In genomic region chr7:104572554-104572953, GRCh38 we compare ENCODE assay signal across 33 cellular contexts.
"Had no signal": no experiment of that assay in that cellular context is flagged by ENCODE, and none has a peak within 500 bp of the region (broad histone marks: within the 10 kb centered on the region; RNA-seq: fewer than 3 reads in every experiment).

No MANE protein-coding gene starts in this region.

- H3K27me3 ChIP-seq: adrenal gland, body of pancreas, brain microvascular endothelial cell had no signal

- DNase-seq: activated B cell treated with CpG ODN at 0.5 μM for 24 hours; activated CD4-positive, alpha-beta memory T cell treated with anti-CD3 and anti-CD28 coated beads for 36 hours; activated CD4-positive, alpha-beta T cell treated with anti-CD3 and anti-CD28 coated beads for 4 hours; activated CD4-positive, alpha-beta T cell treated with anti-CD3 and anti-CD28 coated beads, Interleukin-2, amount 10 ng/mL, durations not matched to agents 24 days and 14 days; activated CD4-positive, alpha-beta T cell treated with anti-CD3 and anti-CD28 coated beads, Interleukin-2, amount 50 U/mL, for 1 hour; activated CD4-positive, alpha-beta T cell treated with anti-CD3 and anti-CD28 coated beads, Interleukin-2, amount 50 U/mL, for 4 hours; activated CD4-positive, CD25-positive, alpha-beta regulatory T cell treated with anti-CD3 and anti-CD28 coated beads, Interleukin-2, amount 50 U/mL, for 72 hours; activated CD8-positive, alpha-beta memory T cell treated with anti-CD3 and anti-CD28 coated beads, Interleukin-2, amount 50 U/mL, for 4 hours; activated CD8-positive, alpha-beta T cell treated with anti-CD3 and anti-CD28 coated beads for 36 hours; activated effector memory CD4-positive, alpha-beta T cell treated with anti-CD3 and anti-CD28 coated beads, Interleukin-2, amount 50 U/mL, for 16 hours; activated gamma-delta T cell treated with Interleukin-2 at 50 U/mL for 16 hours; activated naive CD4-positive, alpha-beta T cell; activated naive CD4-positive, alpha-beta T cell treated with anti-CD3 and anti-CD28 coated beads for 36 hours; activated naive CD4-positive, alpha-beta T cell treated with anti-CD3 and anti-CD28 coated beads, Interleukin-2, amount 50 U/mL, for 16 hours; activated naive CD8-positive, alpha-beta T cell treated with anti-CD3 and anti-CD28 coated beads for 36 hours; activated T-cell treated with anti-CD3 and anti-CD28 coated beads for 4 hours; activated T-cell treated with anti-CD3 and anti-CD28 coated beads, Interleukin-2, amount 50 U/mL, for 1 hour; activated T-cell treated with anti-CD3 and anti-CD28 coated beads, Interleukin-2, amount 50 U/mL, for 4 hours; activated T-cell treated with anti-CD3 and anti-CD28 coated beads, Interleukin-2, amount 50 U/mL, for 72 hours; adrenal gland; amniotic stem cell; aorta; body of pancreas; brain microvascular endothelial cell; central memory CD4-positive, alpha-beta T cell; T-helper 2 cell; T-helper 9 cell had no signal

- H3K4me3 ChIP-seq: adrenal gland, body of pancreas, breast epithelium had no signal

- H3K9me3 ChIP-seq: adrenal gland, body of pancreas, breast epithelium had no signal

- ATAC-seq: activated CD8-positive, alpha-beta T cell treated with anti-CD3 and anti-CD28 coated beads for 36 hours; activated naive CD4-positive, alpha-beta T cell treated with anti-CD3 and anti-CD28 coated beads, Interleukin-2, amount 50 U/mL, for 72 hours; activated T-cell treated with anti-CD3 and anti-CD28 coated beads, Interleukin-2, amount 50 U/mL, for 4 hours; activated T-cell treated with anti-CD3 and anti-CD28 coated beads, Interleukin-2, amount 50 U/mL, for 72 hours; activated T-helper 17 cell treated with anti-CD3 and anti-CD28 coated beads, Interleukin-2, amount 50 U/mL, for 72 hours; body of pancreas had no signal

- FAIRE-seq: astrocyte, TTC549 had no signal

- H3K36me3 ChIP-seq: adrenal gland, brain microvascular endothelial cell, breast epithelium had no signal

- H3K27ac ChIP-seq: adrenal gland, body of pancreas, brain microvascular endothelial cell, breast epithelium, VCaP had no signal

- H3K4me1 ChIP-seq: adrenal gland, body of pancreas, breast epithelium had no signal
